ENCODE assay signal across 17 cellular contexts in genomic region chr16:58586340-58587030, GRCh38.
DNase-seq lines count a peak whose midpoint lies in the region; ATAC-seq lines count a peak whose summit lies in the region.
"Had no signal": no experiment of that assay in that cellular context is flagged by ENCODE, and none has a peak within 500 bp of the region (broad histone marks: within the 10 kb centered on the region; RNA-seq: fewer than 3 reads in every experiment).

No MANE protein-coding gene starts in this region.

- H3K36me3 Mint-ChIP-seq in activated naive CD4-positive, alpha-beta T cell treated with anti-CD3 and anti-CD28 coated beads, Interleukin-2, amount 50 U/mL, for 24 hours = peaks cover 23% of the 10 kb centered on the region
- peaks cover 74% of the 10 kb centered on the region for H3K36me3 Mint-ChIP-seq in activated naive CD8-positive, alpha-beta T cell treated with anti-CD3 and anti-CD28 coated beads, Interleukin-2, amount 50 U/mL, for 24 hours (ENCODE audit: low read depth)
- peaks cover 100% of the 10 kb centered on the region for H3K36me3 Mint-ChIP-seq in stimulated activated effector memory CD8-positive, alpha-beta T cell treated with anti-CD3 and anti-CD28 coated beads, Interleukin-12 subunit alpha, Interleukin-12 subunit beta, amount 100 ng/mL, for 72 hours

- no peak for ATAC-seq in activated naive CD8-positive, alpha-beta T cell treated with anti-CD3 and anti-CD28 coated beads, Interleukin-2, amount 50 U/mL, for 24 hours
- no peak for ATAC-seq in stimulated activated effector memory CD8-positive, alpha-beta T cell treated with anti-CD3 and anti-CD28 coated beads, Interleukin-12 subunit alpha, Interleukin-12 subunit beta, amount 100 ng/mL, for 72 hours

- peak overlapping the region; percentile 91 for H3K27ac Mint-ChIP-seq in activated naive CD4-positive, alpha-beta T cell treated with anti-CD3 and anti-CD28 coated beads, Interleukin-2, amount 50 U/mL, for 24 hours
- H3K27ac Mint-ChIP-seq in activated naive CD8-positive, alpha-beta T cell treated with anti-CD3 and anti-CD28 coated beads, Interleukin-2, amount 50 U/mL, for 24 hours = peak overlapping the region; percentile 53
- H3K27ac Mint-ChIP-seq in stimulated activated effector memory CD8-positive, alpha-beta T cell treated with anti-CD3 and anti-CD28 coated beads, Interleukin-12 subunit alpha, Interleukin-12 subunit beta, amount 100 ng/mL, for 72 hours = peak overlapping the region; percentile 43
- H3K27ac Mint-ChIP-seq: B cell had no signal

- H3K27me3 Mint-ChIP-seq in activated naive CD4-positive, alpha-beta T cell treated with anti-CD3 and anti-CD28 coated beads, Interleukin-2, amount 50 U/mL, for 24 hours = no peaks in the 10 kb centered on the region
- no peaks in the 10 kb centered on the region for H3K27me3 Mint-ChIP-seq in activated naive CD8-positive, alpha-beta T cell treated with anti-CD3 and anti-CD28 coated beads, Interleukin-2, amount 50 U/mL, for 24 hours
- H3K27me3 Mint-ChIP-seq: B cell; CD4-positive, alpha-beta T cell had no signal

- DNase-seq in activated naive CD4-positive, alpha-beta T cell treated with anti-CD3 and anti-CD28 coated beads, Interleukin-2, amount 50 U/mL, for 16 hours = no peak
- DNase-seq in NAMALWA (ENCODE audit: low spot score) (peak; percentile 16), SIG-M5 treated with dmso at 0.1 percent for 504 hours (lab: John Stamatoyannopoulos, UW; ENCODE audit: unreplicated experiment) (no peak)
- DNase-seq in activated naive CD8-positive, alpha-beta T cell treated with anti-CD3 and anti-CD28 coated beads, Interleukin-2, amount 50 U/mL, for 24 hours = no peak
- DNase-seq in stimulated activated effector memory CD8-positive, alpha-beta T cell treated with anti-CD3 and anti-CD28 coated beads, Interleukin-12 subunit alpha, Interleukin-12 subunit beta, amount 100 ng/mL, for 72 hours (ENCODE audit: low spot score in 2 of 2) = no peak
- no peak for DNase-seq in activated CD8-positive, alpha-beta memory T cell treated with anti-CD3 and anti-CD28 coated beads, Interleukin-2, amount 50 U/mL, for 4 hours
- DNase-seq: Calu3; CD4-positive, alpha-beta T cell; DMS53; NCI-H1105 treated with DMSO at 0.1 percent for 48 hours; NCI-H1694 treated with DMSO at 0.1 percent for 48 hours; NCI-H345; OCI-M1; RPMI8226; SJCRH30 had no signal

- H3K4me1 Mint-ChIP-seq in activated naive CD4-positive, alpha-beta T cell treated with anti-CD3 and anti-CD28 coated beads, Interleukin-2, amount 50 U/mL, for 24 hours = peaks cover 28% of the 10 kb centered on the region
- H3K4me1 Mint-ChIP-seq in activated naive CD8-positive, alpha-beta T cell treated with anti-CD3 and anti-CD28 coated beads, Interleukin-2, amount 50 U/mL, for 24 hours = peaks cover 22% of the 10 kb centered on the region
- peaks cover 17% of the 10 kb centered on the region for H3K4me1 Mint-ChIP-seq in stimulated activated effector memory CD8-positive, alpha-beta T cell treated with anti-CD3 and anti-CD28 coated beads, Interleukin-12 subunit alpha, Interleukin-12 subunit beta, amount 100 ng/mL, for 72 hours
- H3K4me1 Mint-ChIP-seq: B cell had no signal

- H3K9me3 Mint-ChIP-seq in activated naive CD4-positive, alpha-beta T cell treated with anti-CD3 and anti-CD28 coated beads, Interleukin-2, amount 50 U/mL, for 24 hours = no peaks in the 10 kb centered on the region
- no peaks in the 10 kb centered on the region for H3K9me3 Mint-ChIP-seq in activated naive CD8-positive, alpha-beta T cell treated with anti-CD3 and anti-CD28 coated beads, Interleukin-2, amount 50 U/mL, for 24 hours
- H3K9me3 Mint-ChIP-seq in stimulated activated effector memory CD8-positive, alpha-beta T cell treated with anti-CD3 and anti-CD28 coated beads, Interleukin-12 subunit alpha, Interleukin-12 subunit beta, amount 100 ng/mL, for 72 hours = no peaks in the 10 kb centered on the region
- H3K9me3 Mint-ChIP-seq: CD4-positive, alpha-beta T cell had no signal

- no peak overlapping the region for H3K4me3 Mint-ChIP-seq in activated naive CD4-positive, alpha-beta T cell treated with anti-CD3 and anti-CD28 coated beads, Interleukin-2, amount 50 U/mL, for 24 hours
- no peak overlapping the region for H3K4me3 Mint-ChIP-seq in activated naive CD8-positive, alpha-beta T cell treated with anti-CD3 and anti-CD28 coated beads, Interleukin-2, amount 50 U/mL, for 24 hours
- H3K4me3 Mint-ChIP-seq in stimulated activated effector memory CD8-positive, alpha-beta T cell treated with anti-CD3 and anti-CD28 coated beads, Interleukin-12 subunit alpha, Interleukin-12 subunit beta, amount 100 ng/mL, for 72 hours = no peak overlapping the region
- H3K4me3 Mint-ChIP-seq: B cell; CD4-positive, alpha-beta T cell had no signal
